Comparison of ENCODE assay signal across 9 cellular contexts in genomic region chr1:225851810-225852209, GRCh38. TPM values are rescaled to one million over a fixed set of nuclear protein-coding genes. Genes with fewer than 3 reads are reported as not detected.
A peak's percentile ranks its signal among the peaks of the same experiment; 100 is the strongest.
DNase-seq lines count a peak whose midpoint lies in the region; ATAC-seq and TF ChIP-seq lines count a peak whose summit lies in the region.
"Had no signal": no experiment of that assay in that cellular context is flagged by ENCODE, and none has a peak within 500 bp of the region (broad histone marks: within the 10 kb centered on the region; RNA-seq: fewer than 3 reads in every experiment).

No MANE protein-coding gene starts in this region.

- H3K36me3 ChIP-seq in MM.1S (replicated peaks; ENCODE audit: insufficient read depth, low read length): peaks cover 8% of the 10 kb centered on the region
- peaks cover 4 to 46% (median 33%) of the 10 kb centered on the region in 4 donors for H3K36me3 ChIP-seq in liver (ENCODE audit: control insufficient read depth in 4 of 4, insufficient read depth in 3 of 4, low read depth in 1 of 4, low read length in 3 of 4)
- H3K36me3 ChIP-seq in suprapubic skin: peaks cover 83% of the 10 kb centered on the region

- no peak overlapping the region for H2AFZ ChIP-seq in MM.1S (ENCODE audit: low read length)

- no peak for TF ChIP-seq POLR2A in suprapubic skin (IDR thresholded peaks at IDR 0.05)

- H3F3A ChIP-seq in MM.1S (ENCODE audit: insufficient read depth, low read length): peaks cover 80% of the 10 kb centered on the region

- H3K4me1 ChIP-seq in MM.1S (ENCODE audit: low read length) (peaks cover 95% of the 10 kb centered on the region), liver (ENCODE audit: control insufficient read depth in 4 of 4, insufficient read depth in 4 of 4, low read length in 3 of 4) (peaks cover 0 to 6% (median 1%) of the 10 kb centered on the region in 4 donors), suprapubic skin (peaks cover 13% of the 10 kb centered on the region)

- H3K9me2 ChIP-seq in MM.1S (replicated peaks; ENCODE audit: insufficient read depth, low read length): no peaks in the 10 kb centered on the region

- no peaks in the 10 kb centered on the region for H4K20me1 ChIP-seq in MM.1S (ENCODE audit: insufficient read depth, low read length)

- DNase-seq in MM.1S (peak; percentile 87), NCI-H524 (lab: John Stamatoyannopoulos, UW) (no peak), sciatic nerve (ENCODE audit: low spot score) (no peak), DMS 273 (lab: John Stamatoyannopoulos, UW; ENCODE audit: unreplicated experiment) (no peak), suprapubic skin (ENCODE audit: low spot score in 2 of 2) (no peak)

- H3K27ac ChIP-seq in MM.1S (ENCODE audit: low read length) (peak overlapping the region; percentile 88; the same call in 1 of the 2 replicates), liver (ENCODE audit: low read depth in 1 of 2, low read length in 2 of 2) (no peak overlapping the region), suprapubic skin (no peak overlapping the region)
- H3K27ac ChIP-seq: epithelial cell of prostate had no signal

- TF ChIP-seq CTCF in MM.1S (IDR thresholded peaks at IDR 0.05; ENCODE audit: low read length) (no peak), liver (IDR thresholded peaks at IDR 0.05; ENCODE audit: low read depth, low read length, missing input control) (no peak), suprapubic skin (IDR thresholded peaks at IDR 0.05) (no peak)

- H3K4me3 ChIP-seq in MM.1S (ENCODE audit: low read length): no peak overlapping the region
- H3K4me3 ChIP-seq in liver (ENCODE audit: low read depth in 1 of 3, low read length in 3 of 3): no peak overlapping the region
- H3K4me3 ChIP-seq in suprapubic skin: no peak overlapping the region

- H3K79me2 ChIP-seq in MM.1S (ENCODE audit: low read length): peaks cover 36% of the 10 kb centered on the region

- H3K9ac ChIP-seq in MM.1S (ENCODE audit: low read length) (no peak overlapping the region), liver (ENCODE audit: low read depth in 1 of 2, low read length in 2 of 2) (no peak overlapping the region)

- intact Hi-C loops in sciatic nerve (cut with DNase I): no loop called here

- H3K27me3 ChIP-seq in MM.1S (replicated peaks; ENCODE audit: insufficient read depth, low read length) (no peaks in the 10 kb centered on the region), liver (ENCODE audit: control insufficient read depth in 4 of 4, insufficient read depth in 4 of 4, low read length in 3 of 4) (no peaks in the 10 kb centered on the region), suprapubic skin (no peaks in the 10 kb centered on the region)

- no peaks in the 10 kb centered on the region for H3K9me3 ChIP-seq in MM.1S (replicated peaks; ENCODE audit: insufficient read depth, low read length)
- H3K9me3 ChIP-seq in liver (ENCODE audit: control insufficient read depth in 4 of 4, low read length in 3 of 4): no peaks in the 10 kb centered on the region
- H3K9me3 ChIP-seq in suprapubic skin: no peaks in the 10 kb centered on the region

- TF ChIP-seq RAD21 in liver (IDR thresholded peaks at IDR 0.05): no peak

- peak overlapping the region; percentile 1; the same call in 1 of the 2 replicates for H3K4me2 ChIP-seq in MM.1S (ENCODE audit: low read depth, low read length)

- 44% methylated on average over 5 of the region's 5 CpGs for WGBS in liver
- WGBS in suprapubic skin: 64% methylated on average over 5 of the region's 5 CpGs

- ATAC-seq in GM18511 (IDR thresholded peaks at IDR 0.05; ENCODE audit: unreplicated experiment) (peak; percentile 53), GM21619 (IDR thresholded peaks at IDR 0.05; ENCODE audit: unreplicated experiment) (peak; percentile 46), sciatic nerve (no peak)

- no peak for TF ChIP-seq EP300 in suprapubic skin (IDR thresholded peaks at IDR 0.05)

TF ChIP-seq in liver, 16 proteins besides CTCF, POLR2A, EP300 and RAD21:
- TF ChIP-seq RXRA (IDR thresholded peaks at IDR 0.05) (peak in 1 of 2 donors; percentile 5), MAX (IDR thresholded peaks at IDR 0.05) (peak; percentile 55), NR2F2 (IDR thresholded peaks at IDR 0.05) (no peak), EGR1 (IDR thresholded peaks at IDR 0.05; ENCODE audit: low read depth in 2 of 2) (no peak), FOXA1 (IDR thresholded peaks at IDR 0.05) (no peak), HNF4A (conservative IDR thresholded peaks at IDR 0.05) (peak; percentile 51 to 75), YY1 (IDR thresholded peaks at IDR 0.05) (no peak), FOXA2 (IDR thresholded peaks at IDR 0.05) (no peak), REST (IDR thresholded peaks at IDR 0.05) (no peak), SP1 (IDR thresholded peaks at IDR 0.05) (peak; percentile 17), TAF1 (conservative IDR thresholded peaks at IDR 0.05) (no peak), GABPA (IDR thresholded peaks at IDR 0.05 in 1 of 2, conservative IDR thresholded peaks at IDR 0.05 in 1 of 2) (no peak), ATF3 (IDR thresholded peaks at IDR 0.05) (no peak), JUND (IDR thresholded peaks at IDR 0.05) (no peak), HNF4G (IDR thresholded peaks at IDR 0.05) (no peak), ZBTB33 (IDR thresholded peaks at IDR 0.05) (no peak)

RNA-seq across cellular contexts. Expression of gene TMEM63A, which starts 30.4 kb away (rescaled TPM):
- total RNA-seq in liver (10 to 100 TPM; 10.4 to 54.0 TPM), sciatic nerve (95.7 TPM), suprapubic skin (100 to 1,000 TPM in 1 of 4 donors, 10 to 100 TPM in 3; 32.6 to 162 (median 48.9) TPM)
- 10 to 100 TPM in 1 of 2 donors, 1 to 10 TPM in 1; 9.6 to 12.9 TPM for polyA plus RNA-seq in liver

RNA-seq across cellular contexts. Expression of gene LEFTY1, which starts 37.1 kb away (rescaled TPM):
- total RNA-seq in liver (1 to 10 TPM; 1.1 to 1.4 TPM), sciatic nerve (0.89 TPM), suprapubic skin (not detected)
- under 1 TPM; 0.42 to 0.66 TPM for polyA plus RNA-seq in liver

RNA-seq across cellular contexts. Expression of gene EPHX1, which starts 41.9 kb away (rescaled TPM):
- total RNA-seq in liver: 100 to 1,000 TPM in 1 of 2 donors, 10 to 100 TPM in 1; 93.8 to 230 TPM
- polyA plus RNA-seq in liver: 1,000 to 10,000 TPM in 1 of 2 donors, 100 to 1,000 TPM in 1; 178 to 1,448 TPM
- 232 TPM for total RNA-seq in sciatic nerve
- total RNA-seq in suprapubic skin: 10 to 100 TPM; 30.3 to 72.8 (median 53.7) TPM
